In the genomic region with DNA sequence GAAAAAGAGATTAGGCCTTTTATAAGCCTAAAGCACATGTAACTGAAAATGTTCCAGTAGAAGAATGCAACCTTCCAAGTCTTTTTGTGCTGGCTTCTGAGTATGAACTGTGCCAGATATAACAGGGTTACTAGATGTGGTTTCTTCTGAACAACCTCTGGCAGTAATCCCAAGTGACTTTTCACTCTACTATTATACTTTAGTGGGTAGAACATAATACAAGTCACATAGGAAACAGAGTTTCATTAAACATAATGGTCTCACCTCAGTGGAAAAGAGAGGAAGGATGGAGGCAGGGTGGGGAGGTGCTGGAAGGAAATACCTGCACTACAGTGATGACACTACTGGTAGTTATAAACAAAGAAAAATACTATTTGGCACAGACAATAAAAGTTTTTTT, we compare ENCODE assay signal across 17 cellular contexts.
DNase-seq lines count a peak whose midpoint lies in the region; ATAC-seq and FAIRE-seq lines count a peak whose summit lies in the region.
"Had no signal": no experiment of that assay in that cellular context is flagged by ENCODE, and none has a peak within 500 bp of the region (broad histone marks: within the 10 kb centered on the region; RNA-seq: fewer than 3 reads in every experiment).

No MANE protein-coding gene starts in this region.

- H3K4me1 Mint-ChIP-seq in effector memory CD8-positive, alpha-beta T cell (ENCODE audit: low read depth in 2 of 2), result peaks cover 11 to 37% of the 10 kb centered on the region in 2 donors

- FAIRE-seq in GM19239 (lab: Jason Lieb, UNC), result no peak

- H3K36me3 Mint-ChIP-seq in effector memory CD8-positive, alpha-beta T cell (ENCODE audit: insufficient read depth), result no peaks in the 10 kb centered on the region

- peak; percentile 50 for DNase-seq in AG20443 (ENCODE audit: low spot score)
- peak; percentile 60 for DNase-seq in LHCN-M2 (ENCODE audit: low read depth)
- no peak for DNase-seq in effector memory CD8-positive, alpha-beta T cell
- DNase-seq in myocyte (ENCODE audit: low read depth), result peak; percentile 51
- DNase-seq in NCI-H146 (lab: John Stamatoyannopoulos, UW), result no peak
- DNase-seq in MV-4-11 (lab: John Stamatoyannopoulos, UW), result no peak
- DNase-seq in GM19239 (ENCODE audit: insufficient read length, low spot score), result no peak
- DNase-seq: activated CD8-positive, alpha-beta memory T cell treated with anti-CD3 and anti-CD28 coated beads for 24 hours; activated effector memory CD4-positive, alpha-beta T cell treated with Interleukin-2 at 50 U/mL for 16 hours; NCI-H1436; NCI-H446; stimulated activated naive B cell treated with anti-CD40 and anti-IgM and Interleukin-4, amounts not matched to agents 10 μg/mL and 1 μg/mL and 100 μg/mL, for 72 hours; trophoblast cell; WERI-Rb-1 had no signal

- no peak overlapping the region for H3K4me3 Mint-ChIP-seq in effector memory CD8-positive, alpha-beta T cell
- H3K4me3 Mint-ChIP-seq: IgD-negative memory B cell; mesothelial cell of epicardium; stimulated activated naive B cell treated with anti-CD40 and anti-IgM and Interleukin-4, amounts not matched to agents 10 μg/mL and 1 μg/mL and 100 μg/mL, for 72 hours had no signal

- ATAC-seq in effector memory CD8-positive, alpha-beta T cell (replicated peaks), result no peak
- ATAC-seq in HG03354 (IDR thresholded peaks at IDR 0.05; ENCODE audit: poor library complexity, severe bottlenecking, unreplicated experiment), result no peak
- ATAC-seq: stimulated activated naive B cell treated with anti-CD40 and anti-IgM and Interleukin-4, amounts not matched to agents 10 μg/mL and 1 μg/mL and 100 μg/mL, for 72 hours had no signal

- H3K27me3 Mint-ChIP-seq in effector memory CD8-positive, alpha-beta T cell, result no peaks in the 10 kb centered on the region
- H3K27me3 Mint-ChIP-seq: IgD-negative memory B cell; stimulated activated naive B cell treated with anti-CD40 and anti-IgM and Interleukin-4, amounts not matched to agents 10 μg/mL and 1 μg/mL and 100 μg/mL, for 72 hours had no signal

- H3K27ac Mint-ChIP-seq in effector memory CD8-positive, alpha-beta T cell, result peak overlapping the region; percentile 31 to 41
- H3K27ac Mint-ChIP-seq: IgD-negative memory B cell; mesothelial cell of epicardium; stimulated activated naive B cell treated with anti-CD40 and anti-IgM and Interleukin-4, amounts not matched to agents 10 μg/mL and 1 μg/mL and 100 μg/mL, for 72 hours had no signal

- H3K9me3 Mint-ChIP-seq in effector memory CD8-positive, alpha-beta T cell, result no peaks in the 10 kb centered on the region
- H3K9me3 Mint-ChIP-seq: IgD-negative memory B cell; stimulated activated naive B cell treated with anti-CD40 and anti-IgM and Interleukin-4, amounts not matched to agents 10 μg/mL and 1 μg/mL and 100 μg/mL, for 72 hours had no signal

Comparison
In these comparisons a context has a peak if more than half of its experiments do, and no peak if none do; other contexts are left out.
1. DNase-seq: peak in AG20443 (single experiment), LHCN-M2 (single experiment) and myocyte (single experiment); none in effector memory CD8-positive, alpha-beta T cell (0 of 3), NCI-H146 (single experiment), MV-4-11 (single experiment) and GM19239 (single experiment).